In the genomic region with DNA sequence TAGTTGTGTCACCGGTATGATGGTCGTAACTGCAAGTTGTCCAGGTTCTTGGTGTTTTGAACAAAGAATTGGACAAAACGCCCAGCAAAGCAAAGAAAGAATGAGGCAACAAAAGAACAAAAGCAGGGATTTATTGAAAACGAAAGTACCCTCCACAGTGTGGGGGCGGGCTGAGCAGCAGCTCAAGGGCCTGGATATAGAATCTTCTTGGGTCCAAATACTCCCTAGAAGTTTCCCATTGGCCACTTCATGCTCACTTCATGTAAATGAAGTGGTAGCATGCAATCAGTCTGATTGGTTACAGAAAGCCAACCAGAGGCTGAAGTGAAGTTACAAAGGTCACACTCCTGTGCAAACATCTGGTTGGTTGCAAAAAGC, we compare ENCODE assay signal across 26 cellular contexts. TPM values are rescaled to one million over a fixed set of nuclear protein-coding genes. Genes with fewer than 3 reads are reported as not detected.
DNase-seq lines count a peak whose midpoint lies in the region; ATAC-seq, FAIRE-seq and TF ChIP-seq lines count a peak whose summit lies in the region.
"Had no signal": no experiment of that assay in that cellular context is flagged by ENCODE, and none has a peak within 500 bp of the region (broad histone marks: within the 10 kb centered on the region; RNA-seq: fewer than 3 reads in every experiment).

No MANE protein-coding gene starts in this region.

- peaks cover 11% of the 10 kb centered on the region for H3K27me3 Mint-ChIP-seq in HFFc6 (ENCODE audit: insufficient read depth)
- no peaks in the 10 kb centered on the region for H3K27me3 Mint-ChIP-seq in nephron (ENCODE audit: low read depth)
- peaks cover 24% of the 10 kb centered on the region for H3K27me3 Mint-ChIP-seq in activated T-helper 17 cell treated with anti-CD3 and anti-CD28 coated beads, Interleukin-2, amount 50 U/mL, for 72 hours

- H3K4me1 Mint-ChIP-seq in HFFc6 (ENCODE audit: low read depth) (peaks cover 10% of the 10 kb centered on the region), nephron (peaks cover 10% of the 10 kb centered on the region)
- H3K4me1 Mint-ChIP-seq in activated T-helper 17 cell treated with anti-CD3 and anti-CD28 coated beads, Interleukin-2, amount 50 U/mL, for 72 hours, result no peaks in the 10 kb centered on the region
- H3K4me1 Mint-ChIP-seq: CD8-positive, alpha-beta memory T cell had no signal

- ATAC-seq in activated T-helper 17 cell treated with anti-CD3 and anti-CD28 coated beads, Interleukin-2, amount 50 U/mL, for 72 hours (replicated peaks), result no peak
- ATAC-seq in HG02973 (IDR thresholded peaks at IDR 0.05; ENCODE audit: unreplicated experiment), result no peak
- ATAC-seq: GM23338 had no signal

- no peaks in the 10 kb centered on the region for H3K36me3 ChIP-seq in KOPT-K1 (ENCODE audit: insufficient read depth, low read length)

- H3K4me3 Mint-ChIP-seq in HFFc6 (peak overlapping the region; percentile 30; the same call in 1 of the 2 replicates), nephron (no peak overlapping the region)
- no peak overlapping the region for H3K4me3 Mint-ChIP-seq in activated T-helper 17 cell treated with anti-CD3 and anti-CD28 coated beads, Interleukin-2, amount 50 U/mL, for 72 hours
- H3K4me3 Mint-ChIP-seq: CD8-positive, alpha-beta memory T cell; GM23338; IgD-negative memory B cell had no signal

- H3K27ac ChIP-seq in KOPT-K1 (ENCODE audit: low read depth, low read length, poor library complexity, severe bottlenecking), result peak overlapping the region; percentile 38
- H3K27ac ChIP-seq: C4-2B had no signal

- no peak for FAIRE-seq in GM19239 (lab: Jason Lieb, UNC)
- FAIRE-seq: GM12891 had no signal

- DNase-seq in HFFc6, result no peak
- peak; percentile 1 for DNase-seq in astrocyte of the spinal cord (ENCODE audit: low read depth, low spot score)
- no peak for DNase-seq in GOT3 (lab: John Stamatoyannopoulos, UW)
- DNase-seq in GM19239 (ENCODE audit: insufficient read length, low spot score), result no peak
- DNase-seq: ACHN; Calu3; CD8-positive, alpha-beta memory T cell; DMS153; HCEC 1CT; NCI-H1092; NCI-H1436; NCI-H1930; NCI-H2171; NCI-H345; NCI-H524 treated with DMSO at 0.1 percent for 48 hours; NCI-H82; Right ventricle myocardium superior had no signal

- in situ Hi-C loops in astrocyte of the spinal cord (cut with HindIII; ENCODE audit: low sequenced_read_pairs), result no loop called here

- H3K9me3 Mint-ChIP-seq in HFFc6 (no peaks in the 10 kb centered on the region), nephron (peaks cover 4% of the 10 kb centered on the region)
- H3K9me3 Mint-ChIP-seq in activated T-helper 17 cell treated with anti-CD3 and anti-CD28 coated beads, Interleukin-2, amount 50 U/mL, for 72 hours, result no peaks in the 10 kb centered on the region
- H3K9me3 Mint-ChIP-seq: CD8-positive, alpha-beta memory T cell had no signal

- no peak for TF ChIP-seq CTCF in HFFc6 (IDR thresholded peaks at IDR 0.05)
- no peak for TF ChIP-seq CTCF in astrocyte of the spinal cord (IDR thresholded peaks at IDR 0.05; ENCODE audit: low read depth, low read length)
- TF ChIP-seq CTCF in nephron (IDR thresholded peaks at IDR 0.05; ENCODE audit: unreplicated experiment in 3 of 3), result no peak

- no peaks in the 10 kb centered on the region for H3K9me3 ChIP-seq in KOPT-K1 (ENCODE audit: insufficient read depth, low read length, poor library complexity, severe bottlenecking)

- H3K4me3 ChIP-seq in astrocyte of the spinal cord (ENCODE audit: low read depth, low read length), result no peak overlapping the region
- H3K4me3 ChIP-seq: GM23338 had no signal

- H3K36me3 Mint-ChIP-seq in HFFc6 (ENCODE audit: low read depth), result 0 out of 2 replicates have a peak, but pooled peaks cover 7% of the 10 kb centered on the region
- H3K36me3 Mint-ChIP-seq in nephron (ENCODE audit: low read depth), result peaks cover 5% of the 10 kb centered on the region
- no peaks in the 10 kb centered on the region for H3K36me3 Mint-ChIP-seq in activated T-helper 17 cell treated with anti-CD3 and anti-CD28 coated beads, Interleukin-2, amount 50 U/mL, for 72 hours (ENCODE audit: low read depth)
- H3K36me3 Mint-ChIP-seq: CD8-positive, alpha-beta memory T cell; IgD-negative memory B cell had no signal

- H3K27ac Mint-ChIP-seq in HFFc6 (no peak overlapping the region), nephron (peak overlapping the region in 2 of 3 experiments; percentile 16 to 64)
- no peak overlapping the region for H3K27ac Mint-ChIP-seq in activated T-helper 17 cell treated with anti-CD3 and anti-CD28 coated beads, Interleukin-2, amount 50 U/mL, for 72 hours
- H3K27ac Mint-ChIP-seq: CD8-positive, alpha-beta memory T cell; GM23338; IgD-negative memory B cell had no signal

RNA-seq across cellular contexts. Expression of a gene that starts 54.8 kb away (rescaled TPM):
- total RNA-seq in HFFc6 (2021; fragmentation: NEBNext Ultra II Directional; extraction: Animal tissue kit (Norgen Biotek cat#: 25700)), result 10 to 100 TPM; 39.1 to 98.7 (median 40.9) TPM
- not detected for total RNA-seq in activated T-helper 17 cell treated with anti-CD3 and anti-CD28 coated beads, Interleukin-2, amount 50 U/mL, for 72 hours
- total RNA-seq: CD8-positive, alpha-beta memory T cell; OCI-LY7 had no signal

Comparison
In these comparisons a context has a peak if more than half of its experiments do, and no peak if none do; other contexts are left out.
1. H3K27ac Mint-ChIP-seq: peak in nephron (2 of 3); none in HFFc6 (single experiment) and activated T-helper 17 cell treated with anti-CD3 and anti-CD28 coated beads, Interleukin-2, amount 50 U/mL, for 72 hours (single experiment).
2. RNA of a gene that starts 54.8 kb away (total RNA-seq): 39.1 to 98.7 TPM in HFFc6; not detected in activated T-helper 17 cell treated with anti-CD3 and anti-CD28 coated beads, Interleukin-2, amount 50 U/mL, for 72 hours; every median in the first group is over 10 times any median in the second.